14 cellular contexts compared by ENCODE assay signal in the genomic region with DNA sequence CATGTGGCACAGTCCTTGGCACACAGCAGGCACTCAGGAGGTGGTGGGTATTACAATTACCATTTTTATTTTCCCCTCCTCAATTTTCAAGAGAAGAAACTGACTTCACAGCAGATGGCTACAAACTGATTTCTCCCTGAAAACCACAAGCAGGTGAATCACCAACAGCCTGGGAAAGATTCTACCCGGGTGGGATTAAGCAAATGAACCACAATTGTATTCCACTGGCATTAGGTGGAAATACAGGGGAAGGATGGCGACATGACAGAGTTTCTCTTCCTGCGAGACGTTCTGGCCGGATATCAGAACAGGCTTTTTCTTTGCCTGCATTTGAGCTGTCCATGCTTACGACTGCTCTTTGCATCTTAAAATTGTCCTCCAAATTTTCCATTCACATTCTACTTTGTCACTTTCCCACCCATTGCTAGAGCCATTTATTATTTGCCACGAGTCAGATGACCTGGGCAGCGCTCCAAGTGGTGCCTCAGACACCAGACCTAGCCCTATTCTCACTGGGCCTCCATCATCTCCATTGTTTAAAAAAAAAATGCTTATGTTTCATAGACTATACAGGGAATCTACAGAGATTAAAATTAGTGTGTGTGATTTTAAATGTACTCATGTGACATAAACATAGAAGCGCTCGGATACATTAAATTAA. TPM values are rescaled to one million over a fixed set of nuclear protein-coding genes. Genes with fewer than 3 reads are reported as not detected.
A peak's percentile ranks its signal among the peaks of the same experiment; 100 is the strongest.
DNase-seq lines count a peak whose midpoint lies in the region; ATAC-seq and TF ChIP-seq lines count a peak whose summit lies in the region.
"Had no signal": no experiment of that assay in that cellular context is flagged by ENCODE, and none has a peak within 500 bp of the region (broad histone marks: within the 10 kb centered on the region; RNA-seq: fewer than 3 reads in every experiment).

No MANE protein-coding gene starts in this region.

- H3K18ac ChIP-seq in trophoblast cell (ENCODE audit: low read length), result no peak overlapping the region

- H3K79me2 ChIP-seq in Loucy (ENCODE audit: insufficient read depth, low read length) (peaks cover 68% of the 10 kb centered on the region; the same call in 1 of the 2 replicates), trophoblast cell (ENCODE audit: control insufficient read depth, insufficient read depth, low read length, poor library complexity) (no peaks in the 10 kb centered on the region)

- no peak for TF ChIP-seq CTCF in Loucy (conservative IDR thresholded peaks at IDR 0.05; ENCODE audit: low read length)
- no peak for TF ChIP-seq CTCF in CD14-positive monocyte (IDR thresholded peaks at IDR 0.05)

- H3K9me3 ChIP-seq in Loucy (ENCODE audit: insufficient read depth, low read depth, low read length), result no peaks in the 10 kb centered on the region
- H3K9me3 ChIP-seq in trophoblast cell (ENCODE audit: insufficient read depth, low read depth, low read length), result no peaks in the 10 kb centered on the region

- peaks cover 47% of the 10 kb centered on the region for H3K4me1 Mint-ChIP-seq in CD14-positive monocyte

- H3K4ac ChIP-seq in trophoblast cell (ENCODE audit: low read depth, low read length), result no peak overlapping the region

- H3K27me3 ChIP-seq in Loucy (ENCODE audit: insufficient read depth, low read length, poor library complexity, severe bottlenecking), result no peaks in the 10 kb centered on the region
- no peaks in the 10 kb centered on the region for H3K27me3 ChIP-seq in trophoblast cell (ENCODE audit: insufficient read depth, low read length)

- no peak overlapping the region for H2BK120ac ChIP-seq in trophoblast cell (ENCODE audit: insufficient read depth, low read length, poor library complexity)

- H4K91ac ChIP-seq in trophoblast cell (ENCODE audit: low read depth, low read length), result no peak overlapping the region

- no peaks in the 10 kb centered on the region for H3K9me3 Mint-ChIP-seq in CD14-positive monocyte
- H3K9me3 Mint-ChIP-seq: effector memory CD8-positive, alpha-beta T cell; nephron; stimulated activated naive CD8-positive, alpha-beta T cell treated with anti-CD3 and anti-CD28 coated beads, Interleukin-15, Interleukin-2, amounts not matched to agents 100 ng/mL and 50 ng/mL, for 24 hours had no signal

- H3K27ac ChIP-seq in caudate nucleus (ENCODE audit: low read depth, low read length) (peak overlapping the region; percentile 83), trophoblast cell (ENCODE audit: low read depth, low read length) (no peak overlapping the region)

- peak overlapping the region; percentile 90 for H3K4me2 ChIP-seq in Loucy (ENCODE audit: low read depth, low read length, poor library complexity, severe bottlenecking)
- no peak overlapping the region for H3K4me2 ChIP-seq in trophoblast cell (ENCODE audit: low read length)

- H3F3A ChIP-seq in Loucy (ENCODE audit: low read depth), result no peaks in the 10 kb centered on the region

- WGBS in trophoblast cell (ENCODE audit: extremely low coverage, insufficient coverage, insufficient read length), result no CpG with 5 or more reads among the region's 10 CpGs

- H3K4me3 ChIP-seq in Loucy (ENCODE audit: low read length, poor library complexity, severe bottlenecking) (peak overlapping the region; percentile 87), trophoblast cell (ENCODE audit: low read depth, low read length) (no peak overlapping the region)

- H3K4me1 ChIP-seq in Loucy (ENCODE audit: insufficient read depth, low read length, poor library complexity, severe bottlenecking), result peaks cover 54% of the 10 kb centered on the region
- peaks cover 0 to 6% of the 10 kb centered on the region in 2 experiments for H3K4me1 ChIP-seq in trophoblast cell (ENCODE audit: control insufficient read depth in 1 of 2, insufficient read depth in 2 of 2, low read length in 2 of 2)

- no peak for ATAC-seq in GM19467 (IDR thresholded peaks at IDR 0.05; ENCODE audit: unreplicated experiment)
- no peak for ATAC-seq in GM19397 (IDR thresholded peaks at IDR 0.05; ENCODE audit: unreplicated experiment)
- ATAC-seq: activated CD4-positive, CD25-positive, alpha-beta regulatory T cell treated with anti-CD3 and anti-CD28 coated beads, Interleukin-2, amount 50 U/mL, for 24 hours; effector memory CD8-positive, alpha-beta T cell; HCT116 had no signal

- H3K14ac ChIP-seq in trophoblast cell (ENCODE audit: low read length), result no peak overlapping the region

- peaks cover 11 to 12% (median 12%) of the 10 kb centered on the region in 3 donors for H3K27me3 Mint-ChIP-seq in CD14-positive monocyte (ENCODE audit: low read depth in 3 of 3)
- H3K27me3 Mint-ChIP-seq: effector memory CD8-positive, alpha-beta T cell; stimulated activated naive CD8-positive, alpha-beta T cell treated with anti-CD3 and anti-CD28 coated beads, Interleukin-15, Interleukin-2, amounts not matched to agents 100 ng/mL and 50 ng/mL, for 24 hours had no signal

- DNase-seq in Daoy (ENCODE audit: low read depth) (peak; percentile 92), caudate nucleus (lab: John Stamatoyannopoulos, UW) (peak in 41 of 61 donors; percentile 3 to 71 (median 44)), myocyte (ENCODE audit: low read depth) (peak; percentile 80), CD14-positive monocyte (ENCODE audit: low spot score) (no peak), trophoblast cell (no peak)
- DNase-seq: effector memory CD8-positive, alpha-beta T cell had no signal

- H2AFZ ChIP-seq in Loucy (ENCODE audit: low read length), result no peak overlapping the region
- H2AFZ ChIP-seq in trophoblast cell (ENCODE audit: insufficient read depth, low read length, poor library complexity), result no peak overlapping the region

- H3K4me3 Mint-ChIP-seq in CD14-positive monocyte, result peak overlapping the region in 1 of 2 donors; percentile 56
- H3K4me3 Mint-ChIP-seq: effector memory CD8-positive, alpha-beta T cell; stimulated activated naive CD8-positive, alpha-beta T cell treated with anti-CD3 and anti-CD28 coated beads, Interleukin-15, Interleukin-2, amounts not matched to agents 100 ng/mL and 50 ng/mL, for 24 hours had no signal

- H3K36me3 Mint-ChIP-seq in CD14-positive monocyte, result peaks cover 5% of the 10 kb centered on the region in 2 donors

- no peak overlapping the region for H3K27ac Mint-ChIP-seq in CD14-positive monocyte
- H3K27ac Mint-ChIP-seq: stimulated activated naive CD8-positive, alpha-beta T cell treated with anti-CD3 and anti-CD28 coated beads, Interleukin-15, Interleukin-2, amounts not matched to agents 100 ng/mL and 50 ng/mL, for 24 hours had no signal

- intact Hi-C loops in CD14-positive monocyte (cut with micrococcal nuclease), result no loop called here

- H3K9ac ChIP-seq in Loucy (ENCODE audit: low read depth, low read length, poor library complexity, severe bottlenecking) (no peak overlapping the region), trophoblast cell (ENCODE audit: low read length) (no peak overlapping the region)

- H3K36me3 ChIP-seq in Loucy (ENCODE audit: insufficient read depth, low read length) (no peaks in the 10 kb centered on the region), trophoblast cell (ENCODE audit: control insufficient read depth in 1 of 2, insufficient read depth in 2 of 2, low read length in 2 of 2) (no peaks in the 10 kb centered on the region)

- H3K23ac ChIP-seq in trophoblast cell (ENCODE audit: low read length), result no peak overlapping the region

- H2BK5ac ChIP-seq in trophoblast cell (ENCODE audit: low read depth, low read length, poor library complexity), result no peak overlapping the region

- H2AK5ac ChIP-seq in trophoblast cell (ENCODE audit: low read length), result no peak overlapping the region

- no peak overlapping the region for H4K8ac ChIP-seq in trophoblast cell (ENCODE audit: low read depth, low read length)

- no peak overlapping the region for H4K12ac ChIP-seq in trophoblast cell (ENCODE audit: low read depth, low read length)

- no peaks in the 10 kb centered on the region for H3K9me2 ChIP-seq in Loucy (replicated peaks; ENCODE audit: low read depth, low read length)

- no peak overlapping the region for H2BK12ac ChIP-seq in trophoblast cell (ENCODE audit: low read length)

- peaks cover 2% of the 10 kb centered on the region for H3K79me1 ChIP-seq in trophoblast cell (ENCODE audit: low read length)

- H4K20me1 ChIP-seq in Loucy (ENCODE audit: insufficient read depth, low read length, poor library complexity, severe bottlenecking), result peaks cover 17% of the 10 kb centered on the region

RNA-seq across cellular contexts. Expression of gene DENND11, which starts 4.6 kb away (rescaled TPM):
- total RNA-seq in Daoy (2014; rRNA removed; shearing (Covaris generic)), result 17.1 and 17.9 TPM in 2 replicates
- total RNA-seq in myocyte, result 2.3 TPM in 2 replicates
- 3.4 TPM for polyA plus RNA-seq in myocyte (2012)
- 1 to 10 TPM; 1.4 to 1.9 TPM for polyA plus RNA-seq in CD14-positive monocyte
- 10.9 and 11.5 TPM in 2 replicates for polyA plus RNA-seq in trophoblast cell (2013)

RNA-seq across cellular contexts. Expression of gene WEE2, which starts 10.8 kb away (rescaled TPM):
- not detected in 2 replicates for total RNA-seq in Daoy (2014; rRNA removed; shearing (Covaris generic))
- total RNA-seq in myocyte, result not detected in 2 replicates
- polyA plus RNA-seq in myocyte (2012), result 0.04 TPM
- polyA plus RNA-seq in CD14-positive monocyte, result not detected
- polyA plus RNA-seq in trophoblast cell (2013), result 0.03 TPM in 1 of 2 replicates, not detected in the other
- total RNA-seq: G401 had no signal

RNA-seq across cellular contexts. Expression of gene SSBP1, which starts 40.8 kb away (rescaled TPM):
- total RNA-seq in Daoy (2014; rRNA removed; shearing (Covaris generic)), result 913 and 1,102 TPM in 2 replicates
- 182 and 193 TPM in 2 replicates for total RNA-seq in myocyte
- 190 TPM for polyA plus RNA-seq in myocyte (2012)
- 100 to 1,000 TPM; 184 to 197 TPM for polyA plus RNA-seq in CD14-positive monocyte
- 256 and 262 TPM in 2 replicates for polyA plus RNA-seq in trophoblast cell (2013)

Comparison
In these comparisons a context has a peak if more than half of its experiments do, and no peak if none do; other contexts are left out.
1. DNase-seq: peak in Daoy (single experiment), caudate nucleus (41 of 61) and myocyte (single experiment); none in CD14-positive monocyte (single experiment) and trophoblast cell (0 of 2).